Comparison of ENCODE assay signal across 9 cellular contexts in genomic region chr6:127971945-127972391, GRCh38.
A peak's percentile ranks its signal among the peaks of the same experiment; 100 is the strongest.
DNase-seq lines count a peak whose midpoint lies in the region; FAIRE-seq and TF ChIP-seq lines count a peak whose summit lies in the region.
"Had no signal": no experiment of that assay in that cellular context is flagged by ENCODE, and none has a peak within 500 bp of the region (broad histone marks: within the 10 kb centered on the region; RNA-seq: fewer than 3 reads in every experiment).

No MANE protein-coding gene starts in this region.

- H3K79me2 ChIP-seq in endothelial cell of umbilical vein (ENCODE audit: control insufficient read depth, insufficient read depth, low read length) = no peaks in the 10 kb centered on the region

- H3K9me1 ChIP-seq in endothelial cell of umbilical vein (replicated peaks; ENCODE audit: control insufficient read depth, extremely low read depth, insufficient read depth, low read length) = no peaks in the 10 kb centered on the region

- H3K27ac ChIP-seq in endothelial cell of umbilical vein (ENCODE audit: insufficient read depth, low read depth, low read length) (peak overlapping the region; percentile 39), dorsolateral prefrontal cortex (no peak overlapping the region)

- intact Hi-C loops in endothelial cell of umbilical vein (cut with micrococcal nuclease) (loop anchor here (1.0 kb wide), 1 partner anchor 542 kb away; no protein-coding TSS in a partner anchor), posterior cingulate gyrus (cut with DNase I) (loop anchor here (10.0 kb wide), 1 partner anchor 117 kb away; no protein-coding TSS in a partner anchor), dorsolateral prefrontal cortex (cut with DNase I) (no loop called here)

- H3K9me3 ChIP-seq in endothelial cell of umbilical vein (replicated peaks; ENCODE audit: control insufficient read depth, insufficient read depth, low read length) = no peaks in the 10 kb centered on the region

- dilution Hi-C loops in endothelial cell of umbilical vein (cut with MboI; ENCODE audit: extremely low pct_ligation_motif_present, low sequenced_read_pairs) = no loop called here

- H2AFZ ChIP-seq in endothelial cell of umbilical vein (ENCODE audit: low read depth, low read length) = no peak overlapping the region

- peaks cover 0 to 11% of the 10 kb centered on the region in 2 experiments for H3K36me3 ChIP-seq in endothelial cell of umbilical vein (ENCODE audit: control insufficient read depth in 2 of 2, extremely low read depth in 1 of 2, insufficient read depth in 2 of 2, low read length in 2 of 2)

- no peak for TF ChIP-seq POLR2A in endothelial cell of umbilical vein (IDR thresholded peaks at IDR 0.05; ENCODE audit: low read depth, low read length)

- DNase-seq in HPDE6-E6E7 (ENCODE audit: extremely low spot score) (peak; percentile 10), endothelial cell of umbilical vein (ENCODE audit: low read depth, low spot score) (peak; percentile 46), NCI-H1694 treated with DMSO at 0.1 percent for 48 hours (lab: John Stamatoyannopoulos, UW) (no peak), posterior cingulate gyrus (no peak), dorsolateral prefrontal cortex (no peak), NCI-H510A (lab: John Stamatoyannopoulos, UW) (no peak)
- peak; percentile 47 for DNase-seq in activated CD4-positive, alpha-beta T cell treated with anti-CD3 and anti-CD28 coated beads for 48 hours
- DNase-seq in stimulated activated CD8-positive, alpha-beta memory T cell treated with anti-CD3 and anti-CD28 coated beads, Interleukin-4, amount 100 ng/mL, for 48 hours = peak; percentile 45
- DNase-seq: midbrain had no signal

- TF ChIP-seq CTCF in endothelial cell of umbilical vein (IDR thresholded peaks at IDR 0.05; ENCODE audit: extremely low read depth in 1 of 2, insufficient read depth in 1 of 2, low read depth in 1 of 2, low read length in 2 of 2) = no peak
- no peak for TF ChIP-seq CTCF in dorsolateral prefrontal cortex (IDR thresholded peaks at IDR 0.05 in 54 of 56, conservative IDR thresholded peaks at IDR 0.05 in 2 of 56; ENCODE audit: low read depth in 1 of 56, partially characterized antibody in 56 of 56)

- POLR2A ChIA-PET in endothelial cell of umbilical vein (lab: Charles Lee) = interaction anchor here (0.6 kb wide), 1 partner anchor 135 kb away, joined by 13 read pairs; no protein-coding TSS in a partner anchor

- no TSS peak for BruUV-seq in endothelial cell of umbilical vein (replicated peaks; lab: Mats Ljungman, UMichigan)

- H3K4me2 ChIP-seq in endothelial cell of umbilical vein (ENCODE audit: insufficient read depth, low read length) = peak overlapping the region; percentile 63

- CTCF ChIA-PET in endothelial cell of umbilical vein (lab: Charles Lee) = interaction anchor here (1.0 to 1.2 kb wide), 2 partner anchors 116 to 548 kb away, joined by 3 read pairs; partner anchors contain the start of gene PTPRK

- H3K27me3 ChIP-seq in endothelial cell of umbilical vein (ENCODE audit: control insufficient read depth in 2 of 2, insufficient read depth in 2 of 2, low read length in 2 of 2) (no peaks in the 10 kb centered on the region), dorsolateral prefrontal cortex (no peaks in the 10 kb centered on the region)

- peaks cover 27% of the 10 kb centered on the region for H3K4me1 ChIP-seq in endothelial cell of umbilical vein (ENCODE audit: control insufficient read depth, extremely low read depth, insufficient read depth, low read length)

- FAIRE-seq in endothelial cell of umbilical vein (lab: Jason Lieb, UNC) = peak; percentile 81

- no peaks in the 10 kb centered on the region for H4K20me1 ChIP-seq in endothelial cell of umbilical vein (replicated peaks; ENCODE audit: control insufficient read depth, extremely low read depth, insufficient read depth, low read length)

- no peak overlapping the region for H3K9ac ChIP-seq in endothelial cell of umbilical vein (replicated peaks; ENCODE audit: extremely low read depth, insufficient read depth, low read length)

- no peak overlapping the region for H3K4me3 ChIP-seq in endothelial cell of umbilical vein (replicated peaks in 1 of 3; ENCODE audit: insufficient read depth in 1 of 3, low read depth in 1 of 3, low read length in 3 of 3)
- no peak overlapping the region for H3K4me3 ChIP-seq in dorsolateral prefrontal cortex

TF ChIP-seq in endothelial cell of umbilical vein, 7 proteins besides CTCF, POLR2A, EP300 and RAD21:
- TF ChIP-seq EZH2 (IDR thresholded peaks at IDR 0.05; ENCODE audit: borderline replicate concordance, low read depth, low read length, severe bottlenecking) (no peak), FOS (IDR thresholded peaks at IDR 0.05; ENCODE audit: borderline replicate concordance, insufficient read depth, low read length) (peak; percentile 10), GATA2 (IDR thresholded peaks at IDR 0.05; ENCODE audit: insufficient read depth, insufficient read length, low read depth, low read length) (peak; percentile 91), POLR2AphosphoS5 (IDR thresholded peaks at IDR 0.05; ENCODE audit: insufficient read depth, low read depth, low read length) (peak; percentile 55), MYC (IDR thresholded peaks at IDR 0.05; ENCODE audit: low read depth, low read length) (no peak), JUN (IDR thresholded peaks at IDR 0.05; ENCODE audit: borderline replicate concordance, insufficient read depth, insufficient read length, low read depth) (peak; percentile 44), MAX (IDR thresholded peaks at IDR 0.05; ENCODE audit: insufficient read depth, insufficient read length) (no peak)

Comparison
In these comparisons a context has a peak if more than half of its experiments do, and no peak if none do; other contexts are left out.
1. DNase-seq: peak in HPDE6-E6E7 (single experiment), activated CD4-positive, alpha-beta T cell treated with anti-CD3 and anti-CD28 coated beads for 48 hours (single experiment), endothelial cell of umbilical vein (single experiment) and stimulated activated CD8-positive, alpha-beta memory T cell treated with anti-CD3 and anti-CD28 coated beads, Interleukin-4, amount 100 ng/mL, for 48 hours (single experiment); none in NCI-H1694 treated with DMSO at 0.1 percent for 48 hours (single experiment), posterior cingulate gyrus (0 of 10), dorsolateral prefrontal cortex (0 of 10) and NCI-H510A (single experiment).
2. intact Hi-C loops: an anchor here in endothelial cell of umbilical vein (1.0 kb wide) and posterior cingulate gyrus (10.0 kb wide); none called in dorsolateral prefrontal cortex.